20 cellular contexts compared by ENCODE assay signal in genomic region chr14:43540948-43541347, GRCh38.
A peak's percentile ranks its signal among the peaks of the same experiment; 100 is the strongest.
DNase-seq lines count a peak whose midpoint lies in the region; ATAC-seq and TF ChIP-seq lines count a peak whose summit lies in the region.
"Had no signal": no experiment of that assay in that cellular context is flagged by ENCODE, and none has a peak within 500 bp of the region (broad histone marks: within the 10 kb centered on the region; RNA-seq: fewer than 3 reads in every experiment).

No MANE protein-coding gene starts in this region.

- no peaks in the 10 kb centered on the region for H3K27me3 ChIP-seq in iPS DF 6.9 (ENCODE audit: control insufficient read depth, insufficient read depth, low read length)
- H3K27me3 ChIP-seq: pancreas, thyroid gland had no signal

- H3K36me3 Mint-ChIP-seq in activated naive CD8-positive, alpha-beta T cell treated with anti-CD3 and anti-CD28 coated beads, Interleukin-2, amount 50 U/mL, for 24 hours (ENCODE audit: low read depth): no peaks in the 10 kb centered on the region
- H3K36me3 Mint-ChIP-seq: activated naive CD4-positive, alpha-beta T cell treated with anti-CD3 and anti-CD28 coated beads, Interleukin-2, amount 50 U/mL, for 24 hours; stimulated activated naive B cell treated with anti-CD40 and anti-IgM and Interleukin-4, amounts not matched to agents 10 μg/mL and 1 μg/mL and 100 μg/mL, for 72 hours had no signal

- no peaks in the 10 kb centered on the region for H3K27me3 Mint-ChIP-seq in activated naive CD8-positive, alpha-beta T cell treated with anti-CD3 and anti-CD28 coated beads, Interleukin-2, amount 50 U/mL, for 24 hours
- H3K27me3 Mint-ChIP-seq: activated naive CD4-positive, alpha-beta T cell treated with anti-CD3 and anti-CD28 coated beads, Interleukin-2, amount 50 U/mL, for 24 hours; stimulated activated naive B cell treated with anti-CD40 and anti-IgM and Interleukin-4, amounts not matched to agents 10 μg/mL and 1 μg/mL and 100 μg/mL, for 72 hours had no signal

- TF ChIP-seq CTCF in C4-2B (conservative IDR thresholded peaks at IDR 0.05): peak; percentile 55

- H3K4me1 Mint-ChIP-seq in activated naive CD8-positive, alpha-beta T cell treated with anti-CD3 and anti-CD28 coated beads, Interleukin-2, amount 50 U/mL, for 24 hours: no peaks in the 10 kb centered on the region
- H3K4me1 Mint-ChIP-seq: activated naive CD4-positive, alpha-beta T cell treated with anti-CD3 and anti-CD28 coated beads, Interleukin-2, amount 50 U/mL, for 24 hours; stimulated activated naive B cell treated with anti-CD40 and anti-IgM and Interleukin-4, amounts not matched to agents 10 μg/mL and 1 μg/mL and 100 μg/mL, for 72 hours had no signal

- H3K4me3 Mint-ChIP-seq in activated naive CD8-positive, alpha-beta T cell treated with anti-CD3 and anti-CD28 coated beads, Interleukin-2, amount 50 U/mL, for 24 hours: no peak overlapping the region
- H3K4me3 Mint-ChIP-seq: activated naive CD4-positive, alpha-beta T cell treated with anti-CD3 and anti-CD28 coated beads, Interleukin-2, amount 50 U/mL, for 24 hours; activated T-cell treated with anti-CD3 and anti-CD28 coated beads, Interleukin-2, amount 50 U/mL, for 72 hours; stimulated activated naive B cell treated with anti-CD40 and anti-IgM and Interleukin-4, amounts not matched to agents 10 μg/mL and 1 μg/mL and 100 μg/mL, for 72 hours; T-helper 2 cell treated with Interferon-gamma antibody and Interleukin-4, amounts not matched to agents 5 μg/mL and 100 μg/mL, for 36 hours had no signal

- H3K27ac ChIP-seq in C4-2B: no peak overlapping the region
- H3K27ac ChIP-seq in iPS DF 6.9 (ENCODE audit: low read length): no peak overlapping the region
- H3K27ac ChIP-seq: pancreas, thyroid gland had no signal

- no CpG with 5 or more reads among the region's 13 CpGs for WGBS in iPS DF 6.9 (ENCODE audit: insufficient coverage, insufficient read length)

- POLR2A ChIA-PET in HEK293T (lab: Yijun Ruan, JAX): no interaction called here

- no peak overlapping the region for H3K4me3 ChIP-seq in iPS DF 6.9 (ENCODE audit: low read length)
- H3K4me3 ChIP-seq: pancreas, thyroid gland had no signal

- DNase-seq in HEK293T (ENCODE audit: extremely low spot score) (peak; percentile 6), SK-N-DZ (ENCODE audit: low spot score) (peak; percentile 37), iPS DF 6.9 (ENCODE audit: low read depth, low spot score) (peak; percentile 11), OCI-M2 (lab: John Stamatoyannopoulos, UW; ENCODE audit: unreplicated experiment) (no peak), NCI-H146 (lab: John Stamatoyannopoulos, UW) (no peak)
- DNase-seq in activated naive CD8-positive, alpha-beta T cell treated with anti-CD3 and anti-CD28 coated beads, Interleukin-2, amount 50 U/mL, for 24 hours: no peak
- DNase-seq: activated T-cell treated with anti-CD3 and anti-CD28 coated beads, Interleukin-2, amount 50 U/mL, for 72 hours; effector CD8-positive, alpha-beta T cell; GF-D8; Karpas-422; NCI-H1092 treated with DMSO at 0.1 percent for 48 hours; NCI-H524; SIG-M5; stimulated activated naive B cell treated with anti-CD40 and anti-IgM and Interleukin-4, amounts not matched to agents 10 μg/mL and 1 μg/mL and 100 μg/mL, for 72 hours; thyroid gland had no signal

- H3K27ac Mint-ChIP-seq in activated naive CD8-positive, alpha-beta T cell treated with anti-CD3 and anti-CD28 coated beads, Interleukin-2, amount 50 U/mL, for 24 hours: no peak overlapping the region
- H3K27ac Mint-ChIP-seq: activated naive CD4-positive, alpha-beta T cell treated with anti-CD3 and anti-CD28 coated beads, Interleukin-2, amount 50 U/mL, for 24 hours; activated T-cell treated with anti-CD3 and anti-CD28 coated beads, Interleukin-2, amount 50 U/mL, for 72 hours; stimulated activated naive B cell treated with anti-CD40 and anti-IgM and Interleukin-4, amounts not matched to agents 10 μg/mL and 1 μg/mL and 100 μg/mL, for 72 hours; T-helper 2 cell treated with Interferon-gamma antibody and Interleukin-4, amounts not matched to agents 5 μg/mL and 100 μg/mL, for 36 hours had no signal

- no peaks in the 10 kb centered on the region for H3K36me3 ChIP-seq in iPS DF 6.9 (ENCODE audit: control insufficient read depth, insufficient read depth, low read length)
- H3K36me3 ChIP-seq: pancreas, thyroid gland had no signal

- no peaks in the 10 kb centered on the region for H3K9me3 ChIP-seq in iPS DF 6.9 (ENCODE audit: control insufficient read depth, insufficient read depth, low read length)
- H3K9me3 ChIP-seq: pancreas, thyroid gland had no signal

- peaks cover 6% of the 10 kb centered on the region for H3K9me3 Mint-ChIP-seq in activated naive CD8-positive, alpha-beta T cell treated with anti-CD3 and anti-CD28 coated beads, Interleukin-2, amount 50 U/mL, for 24 hours

- no peaks in the 10 kb centered on the region for H3K4me1 ChIP-seq in iPS DF 6.9 (ENCODE audit: control insufficient read depth, insufficient read depth, low read length)
- H3K4me1 ChIP-seq: pancreas, thyroid gland had no signal

- CTCF ChIA-PET in HEK293T (lab: Yijun Ruan, JAX): interaction anchor here (0.6 to 0.8 kb wide), 2 partner anchors 11 to 1211 kb away, joined by 3 read pairs; no protein-coding TSS in a partner anchor

- no peak for ATAC-seq in HG02571 (IDR thresholded peaks at IDR 0.05; ENCODE audit: unreplicated experiment)
- no peak for ATAC-seq in activated naive CD8-positive, alpha-beta T cell treated with anti-CD3 and anti-CD28 coated beads, Interleukin-2, amount 50 U/mL, for 24 hours
- ATAC-seq: activated T-cell treated with anti-CD3 and anti-CD28 coated beads, Interleukin-2, amount 50 U/mL, for 72 hours; pancreas; stimulated activated naive B cell treated with anti-CD40 and anti-IgM and Interleukin-4, amounts not matched to agents 10 μg/mL and 1 μg/mL and 100 μg/mL, for 72 hours had no signal

TF ChIP-seq in HEK293T, 16 proteins besides CTCF, POLR2A, EP300 and RAD21:
- no peak for TF ChIP-seq L3MBTL2 (conservative IDR thresholded peaks at IDR 0.05)
- no peak for TF ChIP-seq FOXK2 (IDR thresholded peaks at IDR 0.05)
- TF ChIP-seq ARNT (IDR thresholded peaks at IDR 0.05): no peak
- TF ChIP-seq TARDBP (IDR thresholded peaks at IDR 0.05): no peak
- TF ChIP-seq CTBP1 (IDR thresholded peaks at IDR 0.05; ENCODE audit: borderline replicate concordance): no peak
- TF ChIP-seq LEF1 (IDR thresholded peaks at IDR 0.05; ENCODE audit: borderline replicate concordance): no peak
- no peak for TF ChIP-seq FOXM1 (IDR thresholded peaks at IDR 0.05; ENCODE audit: borderline replicate concordance)
- no peak for TF ChIP-seq BHLHE40 (IDR thresholded peaks at IDR 0.05; ENCODE audit: borderline replicate concordance)

Comparison
In these comparisons a context has a peak if more than half of its experiments do, and no peak if none do; other contexts are left out.
1. DNase-seq: peak in HEK293T (single experiment), SK-N-DZ (single experiment) and iPS DF 6.9 (single experiment); none in OCI-M2 (single experiment), activated naive CD8-positive, alpha-beta T cell treated with anti-CD3 and anti-CD28 coated beads, Interleukin-2, amount 50 U/mL, for 24 hours (single experiment) and NCI-H146 (single experiment).